Comparison of ENCODE assay signal across 13 cellular contexts in genomic region chr6:14819840-14820420, GRCh38.
"Had no signal": no experiment of that assay in that cellular context is flagged by ENCODE, and none has a peak within 500 bp of the region (broad histone marks: within the 10 kb centered on the region; RNA-seq: fewer than 3 reads in every experiment).

No MANE protein-coding gene starts in this region.

- H3K9me3 ChIP-seq: colonic mucosa, esophagus squamous epithelium, gastroesophageal sphincter, neutrophil, psoas muscle, spleen had no signal

- H3K4me3 Mint-ChIP-seq: naive thymus-derived CD4-positive, alpha-beta T cell; stimulated activated naive B cell treated with anti-CD40 and anti-IgM and Interleukin-4, amounts not matched to agents 10 μg/mL and 1 μg/mL and 100 μg/mL, for 72 hours had no signal

- H3K27me3 ChIP-seq: colonic mucosa, esophagus squamous epithelium, gastroesophageal sphincter, neutrophil, spleen had no signal

- H3K4me3 ChIP-seq: colonic mucosa, esophagus squamous epithelium, gastroesophageal sphincter, psoas muscle, spleen had no signal

- H3K36me3 ChIP-seq: colonic mucosa, esophagus squamous epithelium, gastroesophageal sphincter, neutrophil, spleen had no signal

- H3K27ac Mint-ChIP-seq: naive thymus-derived CD4-positive, alpha-beta T cell had no signal

- ATAC-seq: gastroesophageal sphincter, psoas muscle, sciatic nerve had no signal

- H3K27me3 Mint-ChIP-seq: naive thymus-derived CD4-positive, alpha-beta T cell; stimulated activated naive B cell treated with anti-CD40 and anti-IgM and Interleukin-4, amounts not matched to agents 10 μg/mL and 1 μg/mL and 100 μg/mL, for 72 hours had no signal

- H3K4me1 ChIP-seq: colonic mucosa, psoas muscle had no signal

- H3K27ac ChIP-seq: colonic mucosa, esophagus squamous epithelium, gastroesophageal sphincter, neutrophil, psoas muscle, spleen had no signal

- DNase-seq: colonic mucosa, dermis blood vessel endothelial cell, esophagus squamous epithelium, foreskin fibroblast, kidney glomerular epithelial cell, psoas muscle, retina, spleen had no signal
